18 cellular contexts compared by ENCODE assay signal in the genomic region with DNA sequence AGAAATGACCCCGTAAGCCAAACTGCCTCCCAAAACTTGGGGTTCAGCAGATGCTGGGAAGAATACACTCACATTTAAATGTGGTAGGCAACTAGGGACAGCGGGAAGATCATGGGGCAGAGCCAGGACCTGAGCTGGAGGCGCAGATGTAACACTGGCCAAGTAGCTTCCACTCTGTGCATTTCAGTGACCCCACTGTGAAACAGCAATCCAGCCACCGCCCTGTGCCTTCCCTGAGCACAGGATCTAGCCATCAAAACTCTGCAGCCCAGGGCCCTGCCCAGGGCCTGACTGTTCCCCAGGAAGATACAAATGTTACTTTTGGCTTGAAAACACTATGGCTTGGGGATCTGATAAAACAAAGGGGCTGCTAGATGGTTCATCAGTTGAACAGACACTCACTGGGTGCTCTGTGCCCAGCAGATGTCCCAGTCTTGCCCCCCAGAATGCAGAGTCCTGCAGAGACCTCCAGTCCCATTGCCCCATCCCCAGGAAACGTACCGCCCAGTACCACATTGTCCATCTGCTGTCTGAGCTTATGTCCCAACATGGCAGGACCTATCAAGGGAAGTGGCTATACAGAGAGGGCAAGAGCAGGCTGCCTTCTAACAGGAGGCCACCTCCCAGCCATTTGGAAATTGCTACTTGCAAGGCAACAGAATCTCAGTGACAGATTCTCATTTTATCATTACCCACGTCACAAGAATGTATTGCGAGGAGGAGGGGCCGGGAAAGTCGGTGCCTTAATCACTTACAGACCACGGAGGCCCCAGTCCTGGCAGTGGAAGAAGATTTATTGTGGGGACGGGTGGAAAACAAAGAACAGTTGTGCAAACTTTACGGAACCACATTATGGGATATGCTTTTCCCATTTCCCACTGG.
A peak's percentile ranks its signal among the peaks of the same experiment; 100 is the strongest.
DNase-seq lines count a peak whose midpoint lies in the region; TF ChIP-seq lines count a peak whose summit lies in the region.
"Had no signal": no experiment of that assay in that cellular context is flagged by ENCODE, and none has a peak within 500 bp of the region (broad histone marks: within the 10 kb centered on the region; RNA-seq: fewer than 3 reads in every experiment).

No MANE protein-coding gene starts in this region.

- intact Hi-C loops in activated naive CD4-positive, alpha-beta T cell treated with anti-CD3 and anti-CD28 coated beads for 36 hours (cut with micrococcal nuclease) = no loop called here

- no peaks in the 10 kb centered on the region for H3K9me3 Mint-ChIP-seq in activated naive CD4-positive, alpha-beta T cell treated with anti-CD3 and anti-CD28 coated beads for 36 hours
- H3K9me3 Mint-ChIP-seq: neural progenitor cell; T-helper 2 cell treated with Interferon-gamma antibody and Interleukin-4, amounts not matched to agents 5 μg/mL and 100 μg/mL, for 36 hours had no signal

- no peak overlapping the region for H3K4me3 Mint-ChIP-seq in activated naive CD4-positive, alpha-beta T cell treated with anti-CD3 and anti-CD28 coated beads for 36 hours
- H3K4me3 Mint-ChIP-seq: activated naive CD8-positive, alpha-beta T cell; neural progenitor cell; T-helper 2 cell treated with Interferon-gamma antibody and Interleukin-4, amounts not matched to agents 5 μg/mL and 100 μg/mL, for 36 hours had no signal

- WGBS in SK-N-SH (ENCODE audit: low lambda C conversion rate) = 60% methylated on average over 11 of the region's 13 CpGs
- 78% methylated on average over 10 of the region's 13 CpGs for WGBS in suprapubic skin

- peaks cover 0 to 78% of the 10 kb centered on the region in 2 experiments; a peak in 2 of 4 replicates for H3K4me1 ChIP-seq in SK-N-SH (ENCODE audit: control insufficient read depth in 1 of 2, insufficient read depth in 2 of 2, low read depth in 1 of 2, low read length in 1 of 2)
- H3K4me1 ChIP-seq in suprapubic skin = no peaks in the 10 kb centered on the region

- no peaks in the 10 kb centered on the region for H3K9me2 ChIP-seq in SK-N-SH

- H3F3A ChIP-seq in SK-N-SH (replicated peaks; ENCODE audit: insufficient read depth) = no peaks in the 10 kb centered on the region

- POLR2A ChIA-PET in SK-N-SH (lab: Yijun Ruan, JAX) = no interaction called here

- H3K79me2 ChIP-seq in SK-N-SH (ENCODE audit: insufficient read depth) = no peaks in the 10 kb centered on the region

- H2AFZ ChIP-seq in SK-N-SH (ENCODE audit: low read depth) = no peak overlapping the region
- H2AFZ ChIP-seq: neural progenitor cell had no signal

- H3K27me3 ChIP-seq in SK-N-SH (ENCODE audit: insufficient read depth) (no peaks in the 10 kb centered on the region), suprapubic skin (no peaks in the 10 kb centered on the region)
- H3K27me3 ChIP-seq: cardiac muscle cell, neural progenitor cell had no signal

- TF ChIP-seq EP300 in SK-N-SH (IDR thresholded peaks at IDR 0.05; ENCODE audit: borderline replicate concordance in 1 of 2, low read depth in 1 of 2, low read length in 1 of 2) (no peak), suprapubic skin (IDR thresholded peaks at IDR 0.05) (no peak)

- no peaks in the 10 kb centered on the region for H3K27me3 Mint-ChIP-seq in activated naive CD4-positive, alpha-beta T cell treated with anti-CD3 and anti-CD28 coated beads for 36 hours (ENCODE audit: low read depth)
- H3K27me3 Mint-ChIP-seq: activated naive CD8-positive, alpha-beta T cell had no signal

- no peak overlapping the region for H3K9ac ChIP-seq in SK-N-SH
- H3K9ac ChIP-seq: neural progenitor cell had no signal

- H3K4me3 ChIP-seq in SK-N-SH (ENCODE audit: low read depth in 2 of 2, low read length in 1 of 2) (no peak overlapping the region), suprapubic skin (no peak overlapping the region)
- H3K4me3 ChIP-seq: cardiac muscle cell, neural progenitor cell had no signal

- no peaks in the 10 kb centered on the region for H3K36me3 ChIP-seq in SK-N-SH (replicated peaks in 1 of 2; ENCODE audit: control insufficient read depth in 1 of 2, insufficient read depth in 2 of 2, low read length in 1 of 2)
- no peaks in the 10 kb centered on the region for H3K36me3 ChIP-seq in suprapubic skin
- H3K36me3 ChIP-seq: cardiac muscle cell, neural progenitor cell had no signal

- H3K27ac Mint-ChIP-seq in activated naive CD4-positive, alpha-beta T cell treated with anti-CD3 and anti-CD28 coated beads for 36 hours = no peak overlapping the region
- H3K27ac Mint-ChIP-seq: activated naive CD8-positive, alpha-beta T cell; T-helper 2 cell treated with Interferon-gamma antibody and Interleukin-4, amounts not matched to agents 5 μg/mL and 100 μg/mL, for 36 hours had no signal

- CTCF ChIA-PET in activated naive CD4-positive, alpha-beta T cell treated with anti-CD3 and anti-CD28 coated beads for 36 hours (lab: Charles Lee) = interaction anchor here (1.6 kb wide), 1 partner anchor 11 kb away, joined by 3 read pairs; no protein-coding TSS in a partner anchor
- CTCF ChIA-PET in SK-N-SH (lab: Yijun Ruan, JAX) = interaction anchor here (7.6 kb wide), 1 partner anchor 98 kb away, joined by 39 read pairs; no protein-coding TSS in a partner anchor

- H3K9me3 ChIP-seq in SK-N-SH (no peaks in the 10 kb centered on the region), suprapubic skin (no peaks in the 10 kb centered on the region)

- peak overlapping the region in 1 of 2 experiments; percentile 83; a peak in 1 of 4 replicates for H3K27ac ChIP-seq in SK-N-SH (ENCODE audit: low read depth in 2 of 2, low read length in 1 of 2)
- H3K27ac ChIP-seq in suprapubic skin = no peak overlapping the region
- H3K27ac ChIP-seq: cardiac muscle cell, neural progenitor cell had no signal

- peak; percentile 1 for DNase-seq in activated naive CD4-positive, alpha-beta T cell treated with anti-CD3 and anti-CD28 coated beads for 36 hours
- DNase-seq in activated naive CD4-positive, alpha-beta T cell treated with anti-CD3 and anti-CD28 coated beads, Interleukin-2, amount 50 U/mL, for 16 hours = no peak
- DNase-seq in SK-N-SH (no peak), foreskin melanocyte (peak; percentile 48), suprapubic skin (ENCODE audit: low spot score in 2 of 2) (peak; percentile 56 to 74), hepatic stellate cell (ENCODE audit: low spot score) (no peak), NCI-H1048 (lab: John Stamatoyannopoulos, UW) (no peak), NCI-H2196 treated with DMSO at 0.1 percent for 48 hours (lab: John Stamatoyannopoulos, UW; ENCODE audit: unreplicated experiment) (no peak)
- DNase-seq: activated CD4-positive, alpha-beta T cell treated with anti-CD3 and anti-CD28 coated beads for 1 hour; Kasumi-1; mammary epithelial cell; NCI-H1436 treated with DMSO at 0.1 percent for 48 hours; SHP77 treated with DMSO at 0.1 percent for 48 hours; stimulated activated CD4-positive, alpha-beta T cell treated with anti-CD3 and anti-CD28 coated beads, Interleukin-1b, Interleukin-23, amount 100 ng/mL, for 48 hours had no signal

- H3K36me3 Mint-ChIP-seq in activated naive CD4-positive, alpha-beta T cell treated with anti-CD3 and anti-CD28 coated beads for 36 hours (ENCODE audit: low read depth) = no peaks in the 10 kb centered on the region
- H3K36me3 Mint-ChIP-seq: activated naive CD8-positive, alpha-beta T cell; neural progenitor cell had no signal

- TF ChIP-seq RAD21 in SK-N-SH (IDR thresholded peaks at IDR 0.05; ENCODE audit: low read length) = no peak

- TF ChIP-seq CTCF in SK-N-SH (IDR thresholded peaks at IDR 0.05) = no peak
- no peak for TF ChIP-seq CTCF in suprapubic skin (IDR thresholded peaks at IDR 0.05)

- TF ChIP-seq POLR2A in suprapubic skin (IDR thresholded peaks at IDR 0.05) = no peak

- H3K4me2 ChIP-seq in SK-N-SH = no peak overlapping the region
- H3K4me2 ChIP-seq: neural progenitor cell had no signal

- H4K20me1 ChIP-seq in SK-N-SH (ENCODE audit: insufficient read depth) = no peaks in the 10 kb centered on the region

- peaks cover 10% of the 10 kb centered on the region for H3K4me1 Mint-ChIP-seq in activated naive CD4-positive, alpha-beta T cell treated with anti-CD3 and anti-CD28 coated beads for 36 hours (ENCODE audit: low read depth)

TF ChIP-seq in SK-N-SH, 30 proteins besides CTCF, POLR2A, EP300 and RAD21:
- TF ChIP-seq TAF1 (IDR thresholded peaks at IDR 0.05; ENCODE audit: borderline replicate concordance, low read depth, low read length) = no peak
- TF ChIP-seq RXRA (IDR thresholded peaks at IDR 0.05; ENCODE audit: borderline replicate concordance, low read depth) = no peak
- TF ChIP-seq YY1 (IDR thresholded peaks at IDR 0.05; ENCODE audit: low read depth) = no peak
- TF ChIP-seq TCF12 (IDR thresholded peaks at IDR 0.05) = peak; percentile 20; the same call in 1 of the 2 replicates
TF ChIP-seq in SK-N-SH: peak in this region for 1.

Comparison
In these comparisons a context has a peak if more than half of its experiments do, and no peak if none do; other contexts are left out.
1. DNase-seq: peak in activated naive CD4-positive, alpha-beta T cell treated with anti-CD3 and anti-CD28 coated beads for 36 hours (single experiment), foreskin melanocyte (single experiment) and suprapubic skin (2 of 2); none in activated naive CD4-positive, alpha-beta T cell treated with anti-CD3 and anti-CD28 coated beads, Interleukin-2, amount 50 U/mL, for 16 hours (single experiment), SK-N-SH (single experiment), hepatic stellate cell (single experiment), NCI-H1048 (single experiment) and NCI-H2196 treated with DMSO at 0.1 percent for 48 hours (single experiment).